Comparison of ENCODE assay signal across 1 cellular context in the genomic region with DNA sequence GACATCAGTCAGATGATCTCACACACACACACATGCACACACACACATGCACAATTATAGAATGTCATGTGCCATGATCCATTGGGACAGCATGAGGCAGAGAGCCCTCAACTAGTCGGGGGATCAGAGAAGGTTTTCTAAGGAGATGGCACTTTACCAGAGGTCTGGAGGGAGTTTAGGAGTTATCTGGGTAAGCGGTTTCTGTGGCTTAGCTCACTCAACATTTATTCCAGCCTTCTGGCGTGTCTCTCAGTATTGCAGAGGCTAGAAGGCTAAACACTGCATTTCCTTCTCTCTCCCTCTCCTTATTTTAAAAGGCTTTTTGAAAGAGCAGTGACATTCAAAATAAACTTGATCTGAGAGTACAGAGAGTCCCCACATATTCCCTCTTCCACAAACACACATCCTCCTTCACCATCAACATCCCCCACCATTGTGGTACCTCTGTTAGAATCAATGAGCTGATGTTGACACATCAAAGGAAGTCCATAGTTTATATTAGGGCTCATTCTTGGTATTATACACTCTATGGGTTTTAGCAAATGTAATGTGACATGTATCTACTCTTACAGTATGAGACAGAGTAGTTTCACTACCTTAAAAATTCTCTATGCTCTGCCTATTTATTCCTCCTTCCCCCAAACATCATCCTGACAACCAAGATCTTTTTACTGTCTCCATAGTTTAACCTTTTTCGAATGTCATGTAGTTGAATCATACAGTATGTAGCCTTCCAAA.
TF ChIP-seq lines count a peak whose summit lies in the region.

No MANE protein-coding gene starts in this region.

TF ChIP-seq in HepG2, 621 proteins besides CTCF, POLR2A, EP300 and RAD21 (continued from another document):
- TF ChIP-seq, protein P1, sequence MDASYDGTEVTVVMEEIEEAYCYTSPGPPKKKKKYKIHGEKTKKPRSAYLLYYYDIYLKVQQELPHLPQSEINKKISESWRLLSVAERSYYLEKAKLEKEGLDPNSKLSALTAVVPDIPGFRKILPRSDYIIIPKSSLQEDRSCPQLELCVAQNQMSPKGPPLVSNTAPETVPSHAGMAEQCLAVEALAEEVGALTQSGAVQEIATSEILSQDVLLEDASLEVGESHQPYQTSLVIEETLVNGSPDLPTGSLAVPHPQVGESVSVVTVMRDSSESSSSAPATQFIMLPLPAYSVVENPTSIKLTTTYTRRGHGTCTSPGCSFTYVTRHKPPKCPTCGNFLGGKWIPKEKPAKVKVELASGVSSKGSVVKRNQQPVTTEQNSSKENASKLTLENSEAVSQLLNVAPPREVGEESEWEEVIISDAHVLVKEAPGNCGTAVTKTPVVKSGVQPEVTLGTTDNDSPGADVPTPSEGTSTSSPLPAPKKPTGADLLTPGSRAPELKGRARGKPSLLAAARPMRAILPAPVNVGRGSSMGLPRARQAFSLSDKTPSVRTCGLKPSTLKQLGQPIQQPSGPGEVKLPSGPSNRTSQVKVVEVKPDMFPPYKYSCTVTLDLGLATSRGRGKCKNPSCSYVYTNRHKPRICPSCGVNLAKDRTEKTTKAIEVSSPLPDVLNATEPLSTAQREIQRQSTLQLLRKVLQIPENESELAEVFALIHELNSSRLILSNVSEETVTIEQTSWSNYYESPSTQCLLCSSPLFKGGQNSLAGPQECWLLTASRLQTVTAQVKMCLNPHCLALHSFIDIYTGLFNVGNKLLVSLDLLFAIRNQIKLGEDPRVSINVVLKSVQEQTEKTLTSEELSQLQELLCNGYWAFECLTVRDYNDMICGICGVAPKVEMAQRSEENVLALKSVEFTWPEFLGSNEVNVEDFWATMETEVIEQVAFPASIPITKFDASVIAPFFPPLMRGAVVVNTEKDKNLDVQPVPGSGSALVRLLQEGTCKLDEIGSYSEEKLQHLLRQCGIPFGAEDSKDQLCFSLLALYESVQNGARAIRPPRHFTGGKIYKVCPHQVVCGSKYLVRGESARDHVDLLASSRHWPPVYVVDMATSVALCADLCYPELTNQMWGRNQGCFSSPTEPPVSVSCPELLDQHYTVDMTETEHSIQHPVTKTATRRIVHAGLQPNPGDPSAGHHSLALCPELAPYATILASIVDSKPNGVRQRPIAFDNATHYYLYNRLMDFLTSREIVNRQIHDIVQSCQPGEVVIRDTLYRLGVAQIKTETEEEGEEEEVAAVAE (CRISPR knock-in tag; IDR thresholded peaks at IDR 0.05; ENCODE audit: borderline replicate concordance), result no peak
- TF ChIP-seq ZNF136 (CRISPR knock-in tag; IDR thresholded peaks at IDR 0.05; ENCODE audit: low read depth), result no peak
